16 cellular contexts compared by ENCODE assay signal in genomic region chr4:85937507-85937906, GRCh38.
"Had no signal": no experiment of that assay in that cellular context is flagged by ENCODE, and none has a peak within 500 bp of the region (broad histone marks: within the 10 kb centered on the region; RNA-seq: fewer than 3 reads in every experiment).

No MANE protein-coding gene starts in this region.

- ATAC-seq: activated T-cell treated with anti-CD3 and anti-CD28 coated beads, Interleukin-2, amount 50 U/mL, for 72 hours; left lung; naive thymus-derived CD8-positive, alpha-beta T cell had no signal

- H3K9me3 ChIP-seq: esophagus muscularis mucosa, left lung, tibial artery, uterus had no signal

- H3K4me3 ChIP-seq: esophagus muscularis mucosa, left lung, tibial artery, uterus had no signal

- H3K36me3 ChIP-seq: esophagus muscularis mucosa, left lung, tibial artery, uterus had no signal

- H3K27me3 ChIP-seq: esophagus muscularis mucosa, left lung, tibial artery, uterus had no signal

- H3K27ac ChIP-seq: esophagus muscularis mucosa, left lung, tibial artery, uterus had no signal

- DNase-seq: activated CD4-positive, alpha-beta T cell treated with anti-CD3 and anti-CD28 coated beads for 1 hour; activated CD8-positive, alpha-beta memory T cell treated with anti-CD3 and anti-CD28 coated beads for 24 hours; activated CD8-positive, alpha-beta memory T cell treated with anti-CD3 and anti-CD28 coated beads, Interleukin-2, amount 50 U/mL, for 48 hours; activated gamma-delta T cell; activated T-cell treated with anti-CD3 and anti-CD28 coated beads, Interleukin-2, amount 50 U/mL, for 72 hours; effector CD8-positive, alpha-beta T cell; left lung; naive thymus-derived CD8-positive, alpha-beta T cell; nucleus accumbens; stimulated activated CD4-positive, alpha-beta T cell treated with anti-CD3 and anti-CD28 coated beads, Interleukin-2, amount 100 ng/mL, for 24 hours; stimulated activated naive CD4-positive, alpha-beta T cell treated with Interleukin-2 at 50 U/mL for 16 hours; SW 1271; T-helper 2 cell; tibial artery; uterus had no signal

- H3K4me1 ChIP-seq: left lung, uterus had no signal
